In the genomic region with DNA sequence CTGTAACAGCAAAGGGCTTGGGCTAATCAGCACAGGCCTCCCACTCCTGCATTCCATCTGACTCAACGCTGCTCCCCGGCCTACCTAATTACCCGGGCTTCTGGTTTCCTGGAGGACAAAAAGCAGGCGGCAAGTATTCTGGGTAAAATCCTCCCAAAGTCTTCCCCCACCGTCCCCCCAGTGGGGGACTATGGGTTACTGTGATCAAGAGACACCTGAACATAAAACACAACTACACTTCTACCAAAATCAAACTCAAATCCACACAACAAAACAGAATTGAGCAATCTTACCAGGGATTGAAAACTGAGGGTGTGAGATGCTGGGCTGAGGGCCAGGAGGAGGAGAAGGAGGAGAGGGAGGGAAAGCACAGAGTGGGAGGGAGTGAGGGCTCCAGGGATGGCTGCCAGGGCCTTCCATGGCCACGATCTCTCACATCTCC, we compare ENCODE assay signal across 8 cellular contexts. TPM values are rescaled to one million over a fixed set of nuclear protein-coding genes. Genes with fewer than 3 reads are reported as not detected.
DNase-seq lines count a peak whose midpoint lies in the region; ATAC-seq and TF ChIP-seq lines count a peak whose summit lies in the region.

No MANE protein-coding gene starts in this region.

- H4K20me1 ChIP-seq in GM23338 (replicated peaks; ENCODE audit: insufficient read depth), result peaks cover 82% of the 10 kb centered on the region

- H3K36me3 Mint-ChIP-seq in GM23338 (ENCODE audit: low read depth), result peaks cover 78% of the 10 kb centered on the region

- peak overlapping the region; percentile 81 for H3K27ac Mint-ChIP-seq in GM23338

- H2AFZ ChIP-seq in GM23338, result no peak overlapping the region

- no peak for TF ChIP-seq CTCF in GM23338 (conservative IDR thresholded peaks at IDR 0.05; ENCODE audit: low read depth in 2 of 2)

- intact Hi-C loops in left ventricle myocardium superior (cut with micrococcal nuclease), result no loop called here

- H3K27ac ChIP-seq in GM23338 (ENCODE audit: low read depth), result peak overlapping the region; percentile 85

- DNase-seq in GM23338 (ENCODE audit: low spot score) (no peak), amniotic stem cell (lab: John Stamatoyannopoulos, UW) (peak; percentile 62), left ventricle myocardium superior (peak; percentile 84), renal cortical epithelial cell (ENCODE audit: low read depth) (peak; percentile 84), SHP77 treated with DMSO at 0.1 percent for 48 hours (lab: John Stamatoyannopoulos, UW) (no peak)

- peaks cover 68% of the 10 kb centered on the region for H3K79me2 ChIP-seq in GM23338 (replicated peaks; ENCODE audit: insufficient read depth)

- peak overlapping the region; percentile 30; the same call in 1 of the 2 replicates for H3K4me3 ChIP-seq in GM23338

- H3K27me3 Mint-ChIP-seq in GM23338 (ENCODE audit: insufficient read depth, low read depth, poor library complexity), result no peaks in the 10 kb centered on the region

- H3K9me2 ChIP-seq in GM23338 (ENCODE audit: insufficient read depth), result no peaks in the 10 kb centered on the region

- H3K4me1 Mint-ChIP-seq in GM23338, result peaks cover 18% of the 10 kb centered on the region

- H3K4me3 Mint-ChIP-seq in GM23338, result peak overlapping the region; percentile 10; the same call in 2 of the 3 replicates

- ATAC-seq in GM23338, result peak; percentile 34
- ATAC-seq in left ventricle myocardium superior, result peak; percentile 92
- no peak for ATAC-seq in GM21737 (IDR thresholded peaks at IDR 0.05; ENCODE audit: unreplicated experiment)
- ATAC-seq in HG03571 (IDR thresholded peaks at IDR 0.05; ENCODE audit: unreplicated experiment), result no peak
- ATAC-seq in GM21619 (IDR thresholded peaks at IDR 0.05; ENCODE audit: unreplicated experiment), result no peak

- H3K9me3 Mint-ChIP-seq in GM23338, result no peaks in the 10 kb centered on the region

- peak overlapping the region; percentile 56 for H3K4me2 ChIP-seq in GM23338

- H3F3A ChIP-seq in GM23338 (replicated peaks; ENCODE audit: low read depth), result peaks cover 39% of the 10 kb centered on the region

- H3K36me3 ChIP-seq in GM23338 (ENCODE audit: insufficient read depth), result peaks cover 58% of the 10 kb centered on the region

- H3K27me3 ChIP-seq in GM23338 (ENCODE audit: insufficient read depth), result no peaks in the 10 kb centered on the region

- H3K4me1 ChIP-seq in GM23338 (ENCODE audit: insufficient read depth), result peaks cover 16% of the 10 kb centered on the region

TF ChIP-seq in GM23338, 12 proteins besides CTCF, POLR2A, EP300 and RAD21 (continues in another document):
- TF ChIP-seq NANOG (IDR thresholded peaks at IDR 0.05; ENCODE audit: borderline replicate concordance) (no peak), POLR2AphosphoS5 (IDR thresholded peaks at IDR 0.05; ENCODE audit: low read depth) (no peak), JUNB (IDR thresholded peaks at IDR 0.05; ENCODE audit: unreplicated experiment) (no peak), ZNF331 (CRISPR knock-in tag; IDR thresholded peaks at IDR 0.05; ENCODE audit: low read depth) (no peak), CREB1 (CRISPR knock-in tag; IDR thresholded peaks at IDR 0.05; ENCODE audit: low read depth) (no peak), ZNF114 (CRISPR knock-in tag; IDR thresholded peaks at IDR 0.05) (no peak), EZH2phosphoT487 (IDR thresholded peaks at IDR 0.05; ENCODE audit: unreplicated experiment) (no peak), EZH2 (IDR thresholded peaks at IDR 0.05; ENCODE audit: low read depth, unreplicated experiment) (no peak), STAT1 (IDR thresholded peaks at IDR 0.05; ENCODE audit: unreplicated experiment) (no peak)
- TF ChIP-seq, protein P1, sequence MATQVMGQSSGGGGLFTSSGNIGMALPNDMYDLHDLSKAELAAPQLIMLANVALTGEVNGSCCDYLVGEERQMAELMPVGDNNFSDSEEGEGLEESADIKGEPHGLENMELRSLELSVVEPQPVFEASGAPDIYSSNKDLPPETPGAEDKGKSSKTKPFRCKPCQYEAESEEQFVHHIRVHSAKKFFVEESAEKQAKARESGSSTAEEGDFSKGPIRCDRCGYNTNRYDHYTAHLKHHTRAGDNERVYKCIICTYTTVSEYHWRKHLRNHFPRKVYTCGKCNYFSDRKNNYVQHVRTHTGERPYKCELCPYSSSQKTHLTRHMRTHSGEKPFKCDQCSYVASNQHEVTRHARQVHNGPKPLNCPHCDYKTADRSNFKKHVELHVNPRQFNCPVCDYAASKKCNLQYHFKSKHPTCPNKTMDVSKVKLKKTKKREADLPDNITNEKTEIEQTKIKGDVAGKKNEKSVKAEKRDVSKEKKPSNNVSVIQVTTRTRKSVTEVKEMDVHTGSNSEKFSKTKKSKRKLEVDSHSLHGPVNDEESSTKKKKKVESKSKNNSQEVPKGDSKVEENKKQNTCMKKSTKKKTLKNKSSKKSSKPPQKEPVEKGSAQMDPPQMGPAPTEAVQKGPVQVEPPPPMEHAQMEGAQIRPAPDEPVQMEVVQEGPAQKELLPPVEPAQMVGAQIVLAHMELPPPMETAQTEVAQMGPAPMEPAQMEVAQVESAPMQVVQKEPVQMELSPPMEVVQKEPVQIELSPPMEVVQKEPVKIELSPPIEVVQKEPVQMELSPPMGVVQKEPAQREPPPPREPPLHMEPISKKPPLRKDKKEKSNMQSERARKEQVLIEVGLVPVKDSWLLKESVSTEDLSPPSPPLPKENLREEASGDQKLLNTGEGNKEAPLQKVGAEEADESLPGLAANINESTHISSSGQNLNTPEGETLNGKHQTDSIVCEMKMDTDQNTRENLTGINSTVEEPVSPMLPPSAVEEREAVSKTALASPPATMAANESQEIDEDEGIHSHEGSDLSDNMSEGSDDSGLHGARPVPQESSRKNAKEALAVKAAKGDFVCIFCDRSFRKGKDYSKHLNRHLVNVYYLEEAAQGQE (IDR thresholded peaks at IDR 0.05; ENCODE audit: unreplicated experiment), result no peak

RNA-seq across cellular contexts. Expression of gene NCKIPSD, which starts 8.9 kb away (rescaled TPM):
- total RNA-seq in GM23338 (2014; rRNA removed; shearing (Covaris generic)), result 43.1 and 45.1 TPM in 2 replicates
- polyA plus RNA-seq in GM23338 (2016; fragmentation: Nextera tagmentation; extraction: Ambion mirVana), result 14.8 and 15.1 TPM in 2 replicates
- total RNA-seq in left ventricle myocardium superior (13.6 TPM), renal cortical epithelial cell (6.3 and 26.7 TPM in 2 replicates)

RNA-seq across cellular contexts. Expression of gene IP6K2, which starts 22.4 kb away (rescaled TPM):
- total RNA-seq in GM23338 (2014; rRNA removed; shearing (Covaris generic)), result 94.1 and 97.0 TPM in 2 replicates
- 85.3 and 97.4 TPM in 2 replicates for polyA plus RNA-seq in GM23338 (2016; fragmentation: Nextera tagmentation; extraction: Ambion mirVana)
- 30.2 TPM for total RNA-seq in left ventricle myocardium superior
- total RNA-seq in renal cortical epithelial cell, result 50.7 and 96.5 TPM in 2 replicates

RNA-seq across cellular contexts. Expression of gene CELSR3, which starts 31.9 kb away (rescaled TPM):
- total RNA-seq in GM23338 (2014; rRNA removed; shearing (Covaris generic)), result 29.2 and 33.3 TPM in 2 replicates
- polyA plus RNA-seq in GM23338 (2016; fragmentation: Nextera tagmentation; extraction: Ambion mirVana), result 7.5 and 8.3 TPM in 2 replicates
- total RNA-seq in left ventricle myocardium superior (0.35 TPM), renal cortical epithelial cell (1.9 and 2.7 TPM in 2 replicates)

RNA-seq across cellular contexts. Expression of gene SLC26A6, which starts 59.4 kb away (rescaled TPM):
- 79.3 and 96.4 TPM in 2 replicates for total RNA-seq in GM23338 (2014; rRNA removed; shearing (Covaris generic))
- 29.4 and 34.3 TPM in 2 replicates for polyA plus RNA-seq in GM23338 (2016; fragmentation: Nextera tagmentation; extraction: Ambion mirVana)
- total RNA-seq in left ventricle myocardium superior (12.3 TPM), renal cortical epithelial cell (21.0 and 45.5 TPM in 2 replicates)

Comparison
In these comparisons a context has a peak if more than half of its experiments do, and no peak if none do; other contexts are left out.
1. ATAC-seq: peak in GM23338 (single experiment) and left ventricle myocardium superior (single experiment); none in GM21737 (single experiment), HG03571 (single experiment) and GM21619 (single experiment).
2. DNase-seq: peak in amniotic stem cell (single experiment), left ventricle myocardium superior (single experiment) and renal cortical epithelial cell (single experiment); none in GM23338 (single experiment) and SHP77 treated with DMSO at 0.1 percent for 48 hours (single experiment).